In genomic region chr12:52616680-52617402, GRCh38 we compare ENCODE assay signal across 30 cellular contexts. TPM values are rescaled to one million over a fixed set of nuclear protein-coding genes. Genes with fewer than 3 reads are reported as not detected.
DNase-seq lines count a peak whose midpoint lies in the region; ATAC-seq and TF ChIP-seq lines count a peak whose summit lies in the region.
"Had no signal": no experiment of that assay in that cellular context is flagged by ENCODE, and none has a peak within 500 bp of the region (broad histone marks: within the 10 kb centered on the region; RNA-seq: fewer than 3 reads in every experiment).

No MANE protein-coding gene starts in this region.

- ATAC-seq in activated CD4-positive, alpha-beta T cell treated with anti-CD3 and anti-CD28 coated beads for 36 hours = no peak
- no peak for ATAC-seq in left cardiac atrium
- ATAC-seq: left lung, sciatic nerve had no signal

- peak overlapping the region in 1 of 11 experiments; percentile 8; a peak in 1 of 22 replicates for H3K9ac ChIP-seq in BLaER1 treated with 17β-estradiol and CSF1 and Interleukin-3, amounts not matched to agents 10 nM and 100 nM
- H3K9ac ChIP-seq in neuronal stem cell (ENCODE audit: low read depth, low read length, poor library complexity) = no peak overlapping the region
- H3K9ac ChIP-seq: GM23248, neural progenitor cell had no signal

- H3K27ac Mint-ChIP-seq in activated CD4-positive, alpha-beta T cell treated with anti-CD3 and anti-CD28 coated beads for 36 hours = peak overlapping the region; percentile 90
- H3K27ac Mint-ChIP-seq in activated T-helper 2 cell treated with anti-CD3 and anti-CD28 coated beads, Interferon-gamma antibody, Interleukin-2, Interleukin-4, amounts not matched to agents 10 μg/mL and 5 μg/mL and 100 μg/mL, durations not matched to agents 14 hours and 24 hours and 36 hours = no peak overlapping the region
- H3K27ac Mint-ChIP-seq in CD14-positive monocyte = no peak overlapping the region
- H3K27ac Mint-ChIP-seq: memory B cell, neural progenitor cell, type B pancreatic cell had no signal

- no peaks in the 10 kb centered on the region for H3K9me3 Mint-ChIP-seq in activated CD4-positive, alpha-beta T cell treated with anti-CD3 and anti-CD28 coated beads for 36 hours (ENCODE audit: low read depth)
- no peaks in the 10 kb centered on the region for H3K9me3 Mint-ChIP-seq in activated T-helper 2 cell treated with anti-CD3 and anti-CD28 coated beads, Interferon-gamma antibody, Interleukin-2, Interleukin-4, amounts not matched to agents 10 μg/mL and 5 μg/mL and 100 μg/mL, durations not matched to agents 14 hours and 24 hours and 36 hours
- peaks cover 0 to 3% (median 0%) of the 10 kb centered on the region in 7 donors for H3K9me3 Mint-ChIP-seq in CD14-positive monocyte
- H3K9me3 Mint-ChIP-seq: central memory CD8-positive, alpha-beta T cell; memory B cell; neural progenitor cell; type B pancreatic cell had no signal

- H3K4me1 ChIP-seq in BLaER1 treated with 17β-estradiol and CSF1 and Interleukin-3, amounts not matched to agents 10 nM and 100 nM = peaks cover 30 to 46% (median 41%) of the 10 kb centered on the region in 10 experiments
- peaks cover 0 to 8% of the 10 kb centered on the region in 2 donors for H3K4me1 ChIP-seq in neuronal stem cell (ENCODE audit: control insufficient read depth in 2 of 2, insufficient read depth in 1 of 2, low read depth in 1 of 2, low read length in 2 of 2)
- H3K4me1 ChIP-seq: left lung, Peyer's patch had no signal

- no peaks in the 10 kb centered on the region for H3K36me3 Mint-ChIP-seq in activated CD4-positive, alpha-beta T cell treated with anti-CD3 and anti-CD28 coated beads for 36 hours (ENCODE audit: low read depth)
- H3K36me3 Mint-ChIP-seq in activated T-helper 2 cell treated with anti-CD3 and anti-CD28 coated beads, Interferon-gamma antibody, Interleukin-2, Interleukin-4, amounts not matched to agents 10 μg/mL and 5 μg/mL and 100 μg/mL, durations not matched to agents 14 hours and 24 hours and 36 hours (ENCODE audit: low read depth) = no peaks in the 10 kb centered on the region
- no peaks in the 10 kb centered on the region for H3K36me3 Mint-ChIP-seq in CD14-positive monocyte
- H3K36me3 Mint-ChIP-seq: memory B cell, neural progenitor cell, type B pancreatic cell had no signal

- H3K27me3 Mint-ChIP-seq in activated CD4-positive, alpha-beta T cell treated with anti-CD3 and anti-CD28 coated beads for 36 hours = no peaks in the 10 kb centered on the region
- H3K27me3 Mint-ChIP-seq in activated T-helper 2 cell treated with anti-CD3 and anti-CD28 coated beads, Interferon-gamma antibody, Interleukin-2, Interleukin-4, amounts not matched to agents 10 μg/mL and 5 μg/mL and 100 μg/mL, durations not matched to agents 14 hours and 24 hours and 36 hours (ENCODE audit: low read depth) = peaks cover 8% of the 10 kb centered on the region
- H3K27me3 Mint-ChIP-seq in CD14-positive monocyte (ENCODE audit: low read depth in 3 of 3) = peaks cover 0 to 3% (median 2%) of the 10 kb centered on the region in 3 donors

- H2BK12ac ChIP-seq in neuronal stem cell (ENCODE audit: low read length) = no peak overlapping the region

- no peaks in the 10 kb centered on the region for H3K27me3 ChIP-seq in BLaER1 treated with 17β-estradiol and CSF1 and Interleukin-3, amounts not matched to agents 10 nM and 100 nM
- H3K27me3 ChIP-seq in neuronal stem cell (ENCODE audit: control insufficient read depth in 3 of 3, insufficient read depth in 3 of 3, low read depth in 1 of 3, low read length in 3 of 3) = peaks cover 0 to 15% (median 0%) of the 10 kb centered on the region in 3 experiments
- H3K27me3 ChIP-seq: neural progenitor cell, Peyer's patch had no signal

- no peak for DNase-seq in activated CD4-positive, alpha-beta T cell treated with anti-CD3 and anti-CD28 coated beads for 36 hours
- DNase-seq in activated CD4-positive, alpha-beta T cell treated with anti-CD3 and anti-CD28 coated beads, Interleukin-2, amount 50 U/mL, for 1 hour = no peak
- DNase-seq in activated T-helper 2 cell treated with anti-CD3 and anti-CD28 coated beads, Interferon-gamma antibody, Interleukin-2, Interleukin-4, amounts not matched to agents 10 μg/mL and 5 μg/mL and 100 μg/mL, durations not matched to agents 14 hours and 24 hours and 36 hours (ENCODE audit: low spot score) = peak; percentile 3
- no peak for DNase-seq in neuronal stem cell (ENCODE audit: low spot score)
- no peak for DNase-seq in CD14-positive monocyte (ENCODE audit: low spot score)
- no peak for DNase-seq in NCI-H2029 treated with DMSO at 0.1 percent for 48 hours (lab: John Stamatoyannopoulos, UW)
- no peak for DNase-seq in left cardiac atrium
- DNase-seq: EL; glutamatergic neuron; GM23248; left lung; MV-4-11; NCI-H146; NCI-H446; NCI-H82; Peyer's patch; SHP77 treated with DMSO at 0.1 percent for 48 hours; stimulated activated CD4-positive, alpha-beta T cell treated with anti-CD3 and anti-CD28 coated beads, Interleukin-4, amount 100 ng/mL, for 24 hours; SW 1271; WERI-Rb-1 had no signal

- intact Hi-C loops in activated CD4-positive, alpha-beta T cell treated with anti-CD3 and anti-CD28 coated beads for 36 hours (cut with DNase I, micrococcal nuclease) = no loop called here
- intact Hi-C loops in activated T-helper 2 cell treated with anti-CD3 and anti-CD28 coated beads, Interferon-gamma antibody, Interleukin-2, Interleukin-4, amounts not matched to agents 10 μg/mL and 5 μg/mL and 100 μg/mL, durations not matched to agents 14 hours and 24 hours and 36 hours (cut with micrococcal nuclease) = no loop called here
- intact Hi-C loops in CD14-positive monocyte (cut with micrococcal nuclease) = no loop called here
- intact Hi-C loops in left cardiac atrium (cut with DNase I) = no loop called here

- no peaks in the 10 kb centered on the region for H4K20me1 ChIP-seq in BLaER1 treated with 17β-estradiol and CSF1 and Interleukin-3, amounts not matched to agents 10 nM and 100 nM

- POLR2A ChIA-PET in activated CD4-positive, alpha-beta T cell treated with anti-CD3 and anti-CD28 coated beads for 36 hours (lab: Charles Lee) = no interaction called here

- no peak overlapping the region for H4K8ac ChIP-seq in neuronal stem cell (ENCODE audit: low read depth, low read length)

- no peak overlapping the region for H3K4me3 ChIP-seq in BLaER1 treated with 17β-estradiol and CSF1 and Interleukin-3, amounts not matched to agents 10 nM and 100 nM
- no peak overlapping the region for H3K4me3 ChIP-seq in neuronal stem cell (ENCODE audit: low read length in 2 of 2)
- H3K4me3 ChIP-seq: GM23248, left lung, neural progenitor cell, Peyer's patch had no signal

- no peaks in the 10 kb centered on the region for H3K9me3 ChIP-seq in BLaER1 treated with 17β-estradiol and CSF1 and Interleukin-3, amounts not matched to agents 10 nM and 100 nM (replicated peaks in 1 of 11)
- H3K9me3 ChIP-seq in neuronal stem cell (replicated peaks in 1 of 2; ENCODE audit: control insufficient read depth in 2 of 2, insufficient read depth in 1 of 2, low read depth in 1 of 2, low read length in 2 of 2) = no peaks in the 10 kb centered on the region
- H3K9me3 ChIP-seq: left lung, Peyer's patch had no signal

- H2BK5ac ChIP-seq in neuronal stem cell (ENCODE audit: low read length) = peak overlapping the region; percentile 2

- H3K14ac ChIP-seq in neuronal stem cell (ENCODE audit: low read length) = no peak overlapping the region

- H2BK120ac ChIP-seq in neuronal stem cell (ENCODE audit: low read depth, low read length) = no peak overlapping the region

- WGBS in neuronal stem cell (ENCODE audit: extremely low coverage in 2 of 2, insufficient read length in 2 of 2, insufficient replicate concordance in 1 of 2), 2 donors = no CpG with 5 or more reads among the region's 10 CpGs

- no peak overlapping the region for H3K18ac ChIP-seq in neuronal stem cell (ENCODE audit: low read length)

- no peaks in the 10 kb centered on the region for H3K79me1 ChIP-seq in neuronal stem cell (ENCODE audit: low read depth, low read length)

- peak overlapping the region in 7 of 11 experiments; percentile 71 to 87 (median 82); a peak in 13 of 22 replicates for H3K4me2 ChIP-seq in BLaER1 treated with 17β-estradiol and CSF1 and Interleukin-3, amounts not matched to agents 10 nM and 100 nM
- H3K4me2 ChIP-seq in neuronal stem cell (ENCODE audit: insufficient read depth, low read length, poor library complexity, severe bottlenecking) = no peak overlapping the region
- H3K4me2 ChIP-seq: neural progenitor cell had no signal

- H3K23ac ChIP-seq in neuronal stem cell (ENCODE audit: low read depth, low read length, poor library complexity) = no peak overlapping the region

- peak overlapping the region in 5 of 11 experiments; percentile 55 to 80 (median 66); a peak in 8 of 22 replicates for H3K27ac ChIP-seq in BLaER1 treated with 17β-estradiol and CSF1 and Interleukin-3, amounts not matched to agents 10 nM and 100 nM
- no peak overlapping the region for H3K27ac ChIP-seq in neuronal stem cell (replicated peaks; ENCODE audit: low read length)
- H3K27ac ChIP-seq: GM23248, left lung, neural progenitor cell, Peyer's patch, WERI-Rb-1 had no signal

- H2BK15ac ChIP-seq in neuronal stem cell (ENCODE audit: low read length) = no peak overlapping the region

- H3K4me1 Mint-ChIP-seq in activated CD4-positive, alpha-beta T cell treated with anti-CD3 and anti-CD28 coated beads for 36 hours = peaks cover 84% of the 10 kb centered on the region
- peaks cover 29% of the 10 kb centered on the region for H3K4me1 Mint-ChIP-seq in activated T-helper 2 cell treated with anti-CD3 and anti-CD28 coated beads, Interferon-gamma antibody, Interleukin-2, Interleukin-4, amounts not matched to agents 10 μg/mL and 5 μg/mL and 100 μg/mL, durations not matched to agents 14 hours and 24 hours and 36 hours (ENCODE audit: low read depth)
- H3K4me1 Mint-ChIP-seq in CD14-positive monocyte = peaks cover 6% of the 10 kb centered on the region
- H3K4me1 Mint-ChIP-seq: memory B cell, neural progenitor cell had no signal

- H3K4ac ChIP-seq in neuronal stem cell (ENCODE audit: low read length) = no peak overlapping the region

- H3K36me3 ChIP-seq in BLaER1 treated with 17β-estradiol and CSF1 and Interleukin-3, amounts not matched to agents 10 nM and 100 nM = no peaks in the 10 kb centered on the region
- H3K36me3 ChIP-seq in neuronal stem cell (replicated peaks in 1 of 2; ENCODE audit: control insufficient read depth in 2 of 2, insufficient read depth in 2 of 2, low read length in 2 of 2) = no peaks in the 10 kb centered on the region
- H3K36me3 ChIP-seq: left lung, neural progenitor cell, Peyer's patch, WERI-Rb-1 had no signal

- no peak overlapping the region for H2AFZ ChIP-seq in neuronal stem cell (ENCODE audit: low read length)
- H2AFZ ChIP-seq: GM23248, neural progenitor cell had no signal

- CTCF ChIA-PET in activated CD4-positive, alpha-beta T cell treated with anti-CD3 and anti-CD28 coated beads for 36 hours (lab: Charles Lee) = interaction anchor here (0.7 kb wide), 1 partner anchor 280 kb away, joined by 3 read pairs; no protein-coding TSS in a partner anchor

- no peak overlapping the region for H4K91ac ChIP-seq in neuronal stem cell (ENCODE audit: low read depth, low read length, poor library complexity)

- no peak overlapping the region for H2AK5ac ChIP-seq in neuronal stem cell (ENCODE audit: low read depth, low read length)

- no peak for TF ChIP-seq CTCF in CD14-positive monocyte (IDR thresholded peaks at IDR 0.05)

- H3K4me3 Mint-ChIP-seq in activated CD4-positive, alpha-beta T cell treated with anti-CD3 and anti-CD28 coated beads for 36 hours = no peak overlapping the region
- no peak overlapping the region for H3K4me3 Mint-ChIP-seq in activated T-helper 2 cell treated with anti-CD3 and anti-CD28 coated beads, Interferon-gamma antibody, Interleukin-2, Interleukin-4, amounts not matched to agents 10 μg/mL and 5 μg/mL and 100 μg/mL, durations not matched to agents 14 hours and 24 hours and 36 hours (ENCODE audit: low read depth)
- peak overlapping the region in 1 of 2 donors; percentile 0 for H3K4me3 Mint-ChIP-seq in CD14-positive monocyte
- H3K4me3 Mint-ChIP-seq: central memory CD8-positive, alpha-beta T cell; memory B cell; neural progenitor cell; type B pancreatic cell had no signal

RNA-seq across cellular contexts. Expression of gene KRT73, which starts 1.5 kb away (rescaled TPM):
- 1 to 10 TPM; 1.7 to 1.9 TPM for total RNA-seq in activated CD4-positive, alpha-beta T cell treated with anti-CD3 and anti-CD28 coated beads for 36 hours
- not detected in 2 replicates for total RNA-seq in activated T-helper 2 cell treated with anti-CD3 and anti-CD28 coated beads, Interferon-gamma antibody, Interleukin-2, Interleukin-4, amounts not matched to agents 10 μg/mL and 5 μg/mL and 100 μg/mL, durations not matched to agents 14 hours and 24 hours and 36 hours
- polyA plus RNA-seq in neuronal stem cell (2013, experiment 1 of 2) = not detected
- polyA plus RNA-seq in neuronal stem cell (2013, experiment 2 of 2) = not detected
- not detected for polyA plus RNA-seq in CD14-positive monocyte
- not detected for total RNA-seq in left cardiac atrium
- total RNA-seq: A172, fibroblast of villous mesenchyme, GM23248, left lung, sciatic nerve had no signal
- polyA plus RNA-seq: esophagus, GM23248 had no signal

RNA-seq across cellular contexts. Expression of gene KRT72, which starts 15.6 kb away (rescaled TPM):
- 1 to 10 TPM; 3.2 TPM for total RNA-seq in activated CD4-positive, alpha-beta T cell treated with anti-CD3 and anti-CD28 coated beads for 36 hours
- total RNA-seq in activated T-helper 2 cell treated with anti-CD3 and anti-CD28 coated beads, Interferon-gamma antibody, Interleukin-2, Interleukin-4, amounts not matched to agents 10 μg/mL and 5 μg/mL and 100 μg/mL, durations not matched to agents 14 hours and 24 hours and 36 hours = not detected in 2 replicates
- polyA plus RNA-seq in neuronal stem cell (2013, experiment 1 of 2) = not detected
- polyA plus RNA-seq in neuronal stem cell (2013, experiment 2 of 2) = not detected
- not detected for polyA plus RNA-seq in CD14-positive monocyte
- total RNA-seq in left cardiac atrium = not detected
- total RNA-seq: A172, fibroblast of villous mesenchyme, GM23248, left lung had no signal
- polyA plus RNA-seq: esophagus, GM23248 had no signal

RNA-seq across cellular contexts. Expression of gene KRT2, which starts 35.2 kb away (rescaled TPM):
- not detected for total RNA-seq in activated CD4-positive, alpha-beta T cell treated with anti-CD3 and anti-CD28 coated beads for 36 hours
- total RNA-seq in activated T-helper 2 cell treated with anti-CD3 and anti-CD28 coated beads, Interferon-gamma antibody, Interleukin-2, Interleukin-4, amounts not matched to agents 10 μg/mL and 5 μg/mL and 100 μg/mL, durations not matched to agents 14 hours and 24 hours and 36 hours = not detected in 2 replicates
- not detected for polyA plus RNA-seq in neuronal stem cell (2013, experiment 1 of 2)
- polyA plus RNA-seq in neuronal stem cell (2013, experiment 2 of 2) = not detected
- not detected for polyA plus RNA-seq in CD14-positive monocyte
- total RNA-seq in left cardiac atrium = not detected
- total RNA-seq: A172, fibroblast of villous mesenchyme, GM23248, left lung, sciatic nerve had no signal
- polyA plus RNA-seq: adipose tissue, GM23248 had no signal

RNA-seq across cellular contexts. Expression of gene KRT74, which starts 43.2 kb away (rescaled TPM):
- total RNA-seq in activated CD4-positive, alpha-beta T cell treated with anti-CD3 and anti-CD28 coated beads for 36 hours = not detected
- not detected in 2 replicates for total RNA-seq in activated T-helper 2 cell treated with anti-CD3 and anti-CD28 coated beads, Interferon-gamma antibody, Interleukin-2, Interleukin-4, amounts not matched to agents 10 μg/mL and 5 μg/mL and 100 μg/mL, durations not matched to agents 14 hours and 24 hours and 36 hours
- not detected for polyA plus RNA-seq in neuronal stem cell (2013, experiment 1 of 2)
- polyA plus RNA-seq in neuronal stem cell (2013, experiment 2 of 2) = not detected
- polyA plus RNA-seq in CD14-positive monocyte = not detected
- total RNA-seq in left cardiac atrium = not detected
- total RNA-seq: A172, fibroblast of villous mesenchyme, GM23248, left lung, Peyer's patch, sciatic nerve had no signal
- polyA plus RNA-seq: adipose tissue, GM23248 had no signal
